ENCODE assay signal across 1 cellular context in the genomic region with DNA sequence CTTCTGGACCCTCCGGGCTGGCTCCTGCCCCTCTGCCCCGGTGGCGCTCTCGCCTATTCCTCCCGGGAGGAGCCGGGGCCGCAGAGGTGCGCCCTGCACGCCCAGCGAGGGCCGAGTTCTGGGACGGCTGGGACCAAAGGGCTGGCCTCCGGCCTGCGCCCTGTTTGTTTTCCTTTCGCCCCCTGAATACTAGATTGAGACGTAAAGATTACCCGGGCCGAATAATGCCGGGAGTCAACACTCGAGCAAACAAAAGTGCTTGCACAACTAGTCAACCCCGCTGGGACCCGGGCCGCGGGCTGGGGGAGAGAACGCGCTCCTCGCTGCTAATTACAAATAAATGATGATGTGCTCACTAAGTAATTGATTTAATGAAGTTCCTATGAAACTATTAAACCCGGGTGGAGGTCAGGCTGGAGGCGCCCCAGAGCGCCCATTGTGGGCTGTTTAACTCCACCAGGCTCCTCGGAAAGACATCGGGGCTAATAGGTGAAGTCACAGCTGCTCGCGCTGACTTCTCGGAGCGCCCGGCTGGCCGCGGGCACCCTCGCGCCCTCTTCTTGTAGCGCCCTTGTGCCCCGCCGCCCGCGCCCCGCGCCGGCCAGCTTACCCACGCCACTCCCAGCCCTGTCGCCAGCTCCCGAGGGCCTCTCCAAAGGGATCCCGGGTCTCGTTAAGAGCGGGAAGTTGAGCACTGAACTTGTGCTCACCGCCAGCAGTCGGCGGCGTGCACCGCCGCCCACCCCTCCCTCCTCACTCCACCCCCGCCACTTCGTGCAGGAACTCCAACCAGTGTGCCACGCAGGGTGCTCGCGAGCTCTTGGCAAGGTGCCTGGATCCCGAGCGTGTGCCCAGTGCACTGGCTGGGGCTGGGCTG.
TF ChIP-seq lines count a peak whose summit lies in the region.

No MANE protein-coding gene starts in this region.

TF ChIP-seq in endothelial cell of umbilical vein, 7 proteins besides CTCF, POLR2A, EP300 and RAD21:
- peak; percentile 90 for TF ChIP-seq EZH2 (IDR thresholded peaks at IDR 0.05; ENCODE audit: borderline replicate concordance, low read depth, low read length, severe bottlenecking)
- TF ChIP-seq GATA2 (IDR thresholded peaks at IDR 0.05; ENCODE audit: insufficient read depth, insufficient read length, low read depth, low read length): no peak
- no peak for TF ChIP-seq FOS (IDR thresholded peaks at IDR 0.05; ENCODE audit: borderline replicate concordance, insufficient read depth, low read length)
- TF ChIP-seq POLR2AphosphoS5 (IDR thresholded peaks at IDR 0.05; ENCODE audit: insufficient read depth, low read depth, low read length): no peak
- TF ChIP-seq, protein P1, sequence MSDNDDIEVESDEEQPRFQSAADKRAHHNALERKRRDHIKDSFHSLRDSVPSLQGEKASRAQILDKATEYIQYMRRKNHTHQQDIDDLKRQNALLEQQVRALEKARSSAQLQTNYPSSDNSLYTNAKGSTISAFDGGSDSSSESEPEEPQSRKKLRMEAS (IDR thresholded peaks at IDR 0.05; ENCODE audit: insufficient read depth, insufficient read length): no peak
